Comparison of ENCODE assay signal across 6 cellular contexts in genomic region chr9:124835026-124835501, GRCh38. TPM values are rescaled to one million over a fixed set of nuclear protein-coding genes. Genes with fewer than 3 reads are reported as not detected.
DNase-seq lines count a peak whose midpoint lies in the region; ATAC-seq and TF ChIP-seq lines count a peak whose summit lies in the region.

No MANE protein-coding gene starts in this region.

- H2AK5ac ChIP-seq in mesenchymal stem cell (ENCODE audit: low read length, severe bottlenecking) = peak overlapping the region; percentile 91
- no peak overlapping the region for H2AK5ac ChIP-seq in H9 (ENCODE audit: insufficient read length, low read length)

- H3K23me2 ChIP-seq in H9 (ENCODE audit: insufficient read length, low read depth, low read length, poor library complexity, severe bottlenecking) = no peaks in the 10 kb centered on the region

- H4K20me1 ChIP-seq in H9 (ENCODE audit: control insufficient read depth, insufficient read depth, insufficient read length) = no peaks in the 10 kb centered on the region

- H3K18ac ChIP-seq in mesenchymal stem cell (ENCODE audit: low read depth in 1 of 2, low read length in 2 of 2) = peak overlapping the region; percentile 55 to 83
- no peak overlapping the region for H3K18ac ChIP-seq in H9 (ENCODE audit: insufficient read length, low read depth, low read length)

- TF ChIP-seq CTCF in H9 (conservative IDR thresholded peaks at IDR 0.05) = no peak

- H3K36me3 ChIP-seq in HAP-1 (replicated peaks) = no peaks in the 10 kb centered on the region
- no peaks in the 10 kb centered on the region for H3K36me3 ChIP-seq in mesenchymal stem cell (ENCODE audit: control insufficient read depth in 1 of 2, insufficient read depth in 2 of 2, low read depth in 1 of 2, low read length in 2 of 2)

- H3K14ac ChIP-seq in mesenchymal stem cell (ENCODE audit: low read length in 2 of 2) = peak overlapping the region in 1 of 2 experiments; percentile 83
- H3K14ac ChIP-seq in H9 (ENCODE audit: insufficient read depth, low read length) = no peak overlapping the region

- H4K91ac ChIP-seq in mesenchymal stem cell (ENCODE audit: low read length) (peak overlapping the region; percentile 62), H9 (ENCODE audit: insufficient read length, low read depth, low read length) (no peak overlapping the region)

- ATAC-seq in HG03095 (IDR thresholded peaks at IDR 0.05; ENCODE audit: unreplicated experiment) (no peak), GM19328 (IDR thresholded peaks at IDR 0.05; ENCODE audit: unreplicated experiment) (no peak)

- H2BK12ac ChIP-seq in mesenchymal stem cell (ENCODE audit: low read length in 2 of 2) = peak overlapping the region; percentile 38 to 57
- H2BK12ac ChIP-seq in H9 (ENCODE audit: insufficient read length, low read depth, low read length) = no peak overlapping the region

- peak overlapping the region; percentile 85 for H3K27ac ChIP-seq in mesenchymal stem cell (ENCODE audit: low read length, poor library complexity, severe bottlenecking)
- H3K27ac ChIP-seq in H9 (ENCODE audit: insufficient read length, low read depth, low read length) = no peak overlapping the region

- no peak overlapping the region for H3K4me3 Mint-ChIP-seq in H9

- H3T11ph ChIP-seq in H9 (ENCODE audit: low read length) = no peak overlapping the region

- H3K9me3 ChIP-seq in HAP-1 (no peaks in the 10 kb centered on the region), mesenchymal stem cell (ENCODE audit: control insufficient read depth, low read length) (no peaks in the 10 kb centered on the region), H9 (ENCODE audit: control insufficient read depth, low read depth, low read length) (no peaks in the 10 kb centered on the region)

- no peak overlapping the region for H3K23ac ChIP-seq in mesenchymal stem cell (ENCODE audit: low read length in 2 of 2)
- no peak overlapping the region for H3K23ac ChIP-seq in H9 (ENCODE audit: insufficient read length, low read depth, low read length)

- H3K79me2 ChIP-seq in H9 (ENCODE audit: insufficient read depth, low read length) = no peaks in the 10 kb centered on the region

- peaks cover 2% of the 10 kb centered on the region; the same call in 1 of the 2 replicates for H3K4me1 ChIP-seq in HAP-1
- H3K4me1 ChIP-seq in mesenchymal stem cell (ENCODE audit: control insufficient read depth, insufficient read depth, low read depth, low read length) = peaks cover 24% of the 10 kb centered on the region
- no peaks in the 10 kb centered on the region for H3K4me1 ChIP-seq in H9 (ENCODE audit: insufficient read depth, low read length)

- no peak overlapping the region for H3K27ac Mint-ChIP-seq in H9

- H4K8ac ChIP-seq in mesenchymal stem cell (ENCODE audit: low read length) (no peak overlapping the region), H9 (replicated peaks; ENCODE audit: insufficient read length, low read depth, low read length) (no peak overlapping the region)

- H2BK5ac ChIP-seq in mesenchymal stem cell (ENCODE audit: low read depth, low read length, poor library complexity, severe bottlenecking) = no peak overlapping the region
- no peak overlapping the region for H2BK5ac ChIP-seq in H9 (ENCODE audit: insufficient read length, low read length)

- H2BK20ac ChIP-seq in H9 (ENCODE audit: low read depth, low read length, poor library complexity, severe bottlenecking) = no peak overlapping the region

- H3K36me3 Mint-ChIP-seq in H9 (ENCODE audit: insufficient read depth in 1 of 3, low read depth in 3 of 3) = peaks cover 0 to 1% (median 0%) of the 10 kb centered on the region in 3 experiments; a peak in 2 of 7 replicates

- H3K4me2 ChIP-seq in mesenchymal stem cell (ENCODE audit: low read length, poor library complexity, severe bottlenecking) (no peak overlapping the region), H9 (ENCODE audit: insufficient read depth, insufficient read length, low read length) (no peak overlapping the region)

- H3K4me3 ChIP-seq in HAP-1 (no peak overlapping the region), mesenchymal stem cell (ENCODE audit: insufficient read depth in 1 of 2, low read depth in 1 of 2, low read length in 2 of 2) (no peak overlapping the region)

- no peak overlapping the region for H4K5ac ChIP-seq in H9 (ENCODE audit: insufficient read length, low read depth, low read length)

- 77% methylated on average over 13 of the region's 13 CpGs for WGBS in mesenchymal stem cell
- WGBS in H9 (ENCODE audit: extremely low coverage, insufficient read length, low lambda C conversion rate) = no CpG with 5 or more reads among the region's 13 CpGs

- H2BK120ac ChIP-seq in mesenchymal stem cell (ENCODE audit: low read depth, low read length) = no peak overlapping the region
- no peak overlapping the region for H2BK120ac ChIP-seq in H9 (ENCODE audit: low read depth, low read length, poor library complexity, severe bottlenecking)

- H3K27me3 Mint-ChIP-seq in H9 (ENCODE audit: low read depth) = peaks cover 2% of the 10 kb centered on the region; the same call in 1 of the 2 replicates

- peaks cover 2 to 14% of the 10 kb centered on the region in 2 experiments; a peak in 2 of 4 replicates for H3K4me1 Mint-ChIP-seq in H9

- H3K9ac ChIP-seq in mesenchymal stem cell (ENCODE audit: low read length) = no peak overlapping the region
- H3K9ac ChIP-seq in H9 (ENCODE audit: extremely low read depth, insufficient read length, low read length) = no peak overlapping the region

- no peak overlapping the region for H2BK15ac ChIP-seq in mesenchymal stem cell (ENCODE audit: low read depth, poor library complexity, severe bottlenecking)
- no peak overlapping the region for H2BK15ac ChIP-seq in H9 (ENCODE audit: low read depth, low read length)

- no peak overlapping the region for H3K56ac ChIP-seq in H9 (ENCODE audit: insufficient read length, low read depth, low read length)

- peak overlapping the region in 1 of 2 experiments; percentile 2 for H3K4ac ChIP-seq in mesenchymal stem cell (ENCODE audit: low read depth in 1 of 2, low read length in 2 of 2)
- H3K4ac ChIP-seq in H9 (ENCODE audit: low read depth, low read length) = no peak overlapping the region

- H3K9me3 Mint-ChIP-seq in H9 = no peaks in the 10 kb centered on the region

- DNase-seq in HAP-1 (ENCODE audit: low spot score in 2 of 2) = peak; percentile 27 to 79
- peak; percentile 54 for DNase-seq in T1000 (lab: John Stamatoyannopoulos, UW)
- DNase-seq in mesenchymal stem cell = peak; percentile 81
- no peak for DNase-seq in H9

- H3K27me3 ChIP-seq in HAP-1 (ENCODE audit: low read depth) (no peaks in the 10 kb centered on the region), mesenchymal stem cell (ENCODE audit: control insufficient read depth in 1 of 2, insufficient read depth in 1 of 2, low read length in 2 of 2) (no peaks in the 10 kb centered on the region), H9 (ENCODE audit: insufficient read depth, low read length) (no peaks in the 10 kb centered on the region)

- in situ Hi-C loops in HAP-1 (cut with MboI; ENCODE audit: low sequenced_read_pairs) = no loop called here

- no peaks in the 10 kb centered on the region for H3K79me1 ChIP-seq in mesenchymal stem cell (replicated peaks; ENCODE audit: low read length, poor library complexity, severe bottlenecking)
- H3K79me1 ChIP-seq in H9 (ENCODE audit: insufficient read depth, low read depth, low read length, poor library complexity, severe bottlenecking) = no peaks in the 10 kb centered on the region

- no peak overlapping the region for H2AFZ ChIP-seq in mesenchymal stem cell (ENCODE audit: low read depth, low read length)
- no peak overlapping the region for H2AFZ ChIP-seq in H9 (ENCODE audit: low read length)

RNA-seq across cellular contexts. Expression of gene WDR38, which starts 18.2 kb away (rescaled TPM):
- polyA plus RNA-seq in mesenchymal stem cell (2013, experiment 1 of 2) = not detected
- not detected for polyA plus RNA-seq in mesenchymal stem cell (2013, experiment 2 of 2)
- total RNA-seq in H9 (2021) = not detected in 2 replicates

RNA-seq across cellular contexts. Expression of gene RPL35, which starts 26.7 kb away (rescaled TPM):
- polyA plus RNA-seq in mesenchymal stem cell (2013, experiment 1 of 2) = 4,023 TPM
- 3,898 TPM for polyA plus RNA-seq in mesenchymal stem cell (2013, experiment 2 of 2)
- 1,840 and 1,901 TPM in 2 replicates for total RNA-seq in H9 (2021)

RNA-seq across cellular contexts. Expression of gene ARPC5L, which starts 26.9 kb away (rescaled TPM):
- 42.5 TPM for polyA plus RNA-seq in mesenchymal stem cell (2013, experiment 1 of 2)
- polyA plus RNA-seq in mesenchymal stem cell (2013, experiment 2 of 2) = 42.7 TPM
- total RNA-seq in H9 (2021) = 67.7 and 68.9 TPM in 2 replicates

RNA-seq across cellular contexts. Expression of gene OLFML2A, which starts 58.1 kb away (rescaled TPM):
- polyA plus RNA-seq in mesenchymal stem cell (2013, experiment 1 of 2) = 14.3 TPM
- 14.4 TPM for polyA plus RNA-seq in mesenchymal stem cell (2013, experiment 2 of 2)
- total RNA-seq in H9 (2021) = 5.8 and 6.0 TPM in 2 replicates
